Comparison of ENCODE assay signal across 8 cellular contexts in genomic region chr16:24729243-24729966, GRCh38. TPM values are rescaled to one million over a fixed set of nuclear protein-coding genes. Genes with fewer than 3 reads are reported as not detected.
A peak's percentile ranks its signal among the peaks of the same experiment; 100 is the strongest.
DNase-seq lines count a peak whose midpoint lies in the region; ATAC-seq and TF ChIP-seq lines count a peak whose summit lies in the region.

Gene TNRC6A (plus strand): TSS chr16:24729651. CDS start chr16:24729842, 191 bp downstream.

- WGBS in gastroesophageal sphincter (ENCODE audit: low coverage in 1 of 2), 2 donors, result 0% methylated on average over 5 to 9 of the region's 80 CpGs

- H3K4me1 ChIP-seq in Loucy (ENCODE audit: insufficient read depth, low read length, poor library complexity, severe bottlenecking) (peaks cover 45% of the 10 kb centered on the region), gastroesophageal sphincter (peaks cover 7 to 43% (median 23%) of the 10 kb centered on the region in 3 donors), neutrophil (ENCODE audit: control insufficient read depth in 1 of 2, insufficient read depth in 1 of 2, low read depth in 1 of 2, low read length in 1 of 2) (peaks cover 15 to 16% of the 10 kb centered on the region in 2 experiments)

- peak within 1 kb of the TSS; percentile 82 for H3K9ac ChIP-seq in Loucy (ENCODE audit: low read depth, low read length, poor library complexity, severe bottlenecking)

- H3K79me2 ChIP-seq in Loucy (ENCODE audit: insufficient read depth, low read length), result peaks cover 52% of the 10 kb centered on the region

- ATAC-seq in gastroesophageal sphincter, result peak; percentile 97

- no peaks in the 10 kb centered on the region for H3K27me3 Mint-ChIP-seq in activated naive CD4-positive, alpha-beta T cell treated with anti-CD3 and anti-CD28 coated beads for 36 hours (ENCODE audit: low read depth)

- H4K20me1 ChIP-seq in Loucy (ENCODE audit: insufficient read depth, low read length, poor library complexity, severe bottlenecking), result peaks cover 43% of the 10 kb centered on the region

- intact Hi-C loops in activated naive CD4-positive, alpha-beta T cell treated with anti-CD3 and anti-CD28 coated beads for 36 hours (cut with micrococcal nuclease), result loop anchor here (1.0 kb wide), 3 partner anchors 8 to 189 kb away; no protein-coding TSS in a partner anchor

- DNase-seq in ELR (ENCODE audit: low read depth) (peak; percentile 92), H4 (ENCODE audit: low spot score) (peak; percentile 79), SK-N-DZ (ENCODE audit: low spot score) (peak; percentile 87), substantia nigra (lab: John Stamatoyannopoulos, UW) (peak; percentile 46 to 94 (median 82))
- peak; percentile 77 for DNase-seq in activated naive CD4-positive, alpha-beta T cell treated with anti-CD3 and anti-CD28 coated beads for 36 hours

- H3K9me3 Mint-ChIP-seq in activated naive CD4-positive, alpha-beta T cell treated with anti-CD3 and anti-CD28 coated beads for 36 hours, result peaks cover 1% of the 10 kb centered on the region

- H3K27ac ChIP-seq in gastroesophageal sphincter (peak within 1 kb of the TSS; percentile 81 to 98 (median 96)), neutrophil (peak within 1 kb of the TSS; percentile 84), substantia nigra (ENCODE audit: low read depth, low read length, poor library complexity, severe bottlenecking) (peak within 1 kb of the TSS; percentile 85)

- H3K4me3 Mint-ChIP-seq in activated naive CD4-positive, alpha-beta T cell treated with anti-CD3 and anti-CD28 coated beads for 36 hours, result peak within 1 kb of the TSS; percentile 96

- H3K36me3 ChIP-seq in Loucy (ENCODE audit: insufficient read depth, low read length) (peaks cover 4% of the 10 kb centered on the region; the same call in 1 of the 2 replicates), gastroesophageal sphincter (peaks cover 0 to 10% of the 10 kb centered on the region in 2 donors), neutrophil (no peaks in the 10 kb centered on the region)

- CTCF ChIA-PET in activated naive CD4-positive, alpha-beta T cell treated with anti-CD3 and anti-CD28 coated beads for 36 hours (lab: Charles Lee), result no interaction called here

- H3K4me2 ChIP-seq in Loucy (ENCODE audit: low read depth, low read length, poor library complexity, severe bottlenecking), result peak within 1 kb of the TSS; percentile 82

- TF ChIP-seq CTCF in Loucy (conservative IDR thresholded peaks at IDR 0.05; ENCODE audit: low read length) (no peak), gastroesophageal sphincter (IDR thresholded peaks at IDR 0.05) (no peak), neutrophil (IDR thresholded peaks at IDR 0.05) (no peak)

- no peaks in the 10 kb centered on the region for H3K27me3 ChIP-seq in Loucy (ENCODE audit: insufficient read depth, low read length, poor library complexity, severe bottlenecking)
- no peaks in the 10 kb centered on the region for H3K27me3 ChIP-seq in gastroesophageal sphincter
- peaks cover 20% of the 10 kb centered on the region for H3K27me3 ChIP-seq in neutrophil

- peak within 1 kb of the TSS; percentile 94 for H3K4me3 ChIP-seq in Loucy (ENCODE audit: low read length, poor library complexity, severe bottlenecking)
- H3K4me3 ChIP-seq in gastroesophageal sphincter, result peak within 1 kb of the TSS; percentile 75 to 77
- H3K4me3 ChIP-seq in neutrophil (ENCODE audit: low read depth in 1 of 2, low read length in 1 of 2), result peak within 1 kb of the TSS; percentile 76 to 82

- no peaks in the 10 kb centered on the region for H3K9me2 ChIP-seq in Loucy (replicated peaks; ENCODE audit: low read depth, low read length)

- H3K36me3 Mint-ChIP-seq in activated naive CD4-positive, alpha-beta T cell treated with anti-CD3 and anti-CD28 coated beads for 36 hours (ENCODE audit: low read depth), result peaks cover 30% of the 10 kb centered on the region

- no peaks in the 10 kb centered on the region for H3F3A ChIP-seq in Loucy (ENCODE audit: low read depth)

- no peaks in the 10 kb centered on the region for H3K9me3 ChIP-seq in Loucy (ENCODE audit: insufficient read depth, low read depth, low read length)
- no peaks in the 10 kb centered on the region for H3K9me3 ChIP-seq in gastroesophageal sphincter
- H3K9me3 ChIP-seq in neutrophil, result no peaks in the 10 kb centered on the region

- peak within 1 kb of the TSS; percentile 95 for H2AFZ ChIP-seq in Loucy (ENCODE audit: low read length)

- H3K27ac Mint-ChIP-seq in activated naive CD4-positive, alpha-beta T cell treated with anti-CD3 and anti-CD28 coated beads for 36 hours, result peak within 1 kb of the TSS; percentile 96

- peaks cover 48% of the 10 kb centered on the region for H3K4me1 Mint-ChIP-seq in activated naive CD4-positive, alpha-beta T cell treated with anti-CD3 and anti-CD28 coated beads for 36 hours (ENCODE audit: low read depth)

- peak; percentile 77 for TF ChIP-seq POLR2A in gastroesophageal sphincter (IDR thresholded peaks at IDR 0.05)

- TF ChIP-seq EP300 in gastroesophageal sphincter (IDR thresholded peaks at IDR 0.05), result no peak

RNA-seq across cellular contexts. Expression of gene TNRC6A, which starts in this region (rescaled TPM):
- 9.7 and 10.1 TPM in 2 replicates for total RNA-seq in H4 (2014; rRNA removed; shearing (Covaris generic))
- polyA plus RNA-seq in SK-N-DZ (2014; cell fraction: cytosol; rRNA removed), result 15.3 and 16.9 TPM in 2 replicates
- 30.2 and 63.3 TPM in 2 replicates for polyA plus RNA-seq in SK-N-DZ (2014; cell fraction: nucleus; rRNA removed)
- 10 to 100 TPM; 37.2 to 39.0 TPM for total RNA-seq in activated naive CD4-positive, alpha-beta T cell treated with anti-CD3 and anti-CD28 coated beads for 36 hours
- 10 to 100 TPM; 33.4 to 71.1 (median 58.6) TPM for total RNA-seq in gastroesophageal sphincter

Comparison
In these comparisons a context has a peak if more than half of its experiments do, and no peak if none do; other contexts are left out.
1. Peak in every context shown above with its lines: DNase-seq, ATAC-seq, H3K4me3 ChIP-seq and H3K27ac ChIP-seq.